In the genomic region with DNA sequence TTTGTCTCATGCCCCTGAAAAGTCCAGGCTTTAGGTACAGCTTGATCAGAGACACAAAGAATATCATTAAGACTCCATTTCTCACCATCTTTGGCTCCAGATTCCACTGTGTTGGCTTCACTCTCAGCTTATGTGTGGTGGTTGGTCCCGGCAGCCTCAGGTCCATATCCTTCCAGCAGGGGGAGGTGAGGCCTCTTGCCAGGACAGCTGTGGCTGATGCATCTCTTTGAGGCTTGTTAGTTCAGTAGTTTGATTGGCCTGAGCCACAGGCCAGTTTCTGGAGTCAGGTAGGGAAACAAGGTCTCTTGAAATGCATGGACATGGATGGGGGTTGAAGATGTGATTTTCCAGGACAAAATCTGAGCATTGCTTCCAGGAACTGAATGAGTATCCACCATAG, we compare ENCODE assay signal across 8 cellular contexts.
DNase-seq lines count a peak whose midpoint lies in the region; ATAC-seq and TF ChIP-seq lines count a peak whose summit lies in the region.

No MANE protein-coding gene starts in this region.

- TF ChIP-seq POLR2A in vagina (IDR thresholded peaks at IDR 0.05): no peak

- DNase-seq in DMS 273 (lab: John Stamatoyannopoulos, UW; ENCODE audit: unreplicated experiment) (peak; percentile 49), DMS 273 treated with DMSO at 0.1 percent for 48 hours (lab: John Stamatoyannopoulos, UW) (no peak), SK-N-DZ (ENCODE audit: low spot score) (peak; percentile 34), left ventricle myocardium superior (peak; percentile 65), vagina (ENCODE audit: extremely low spot score in 2 of 2) (no peak)

- no peaks in the 10 kb centered on the region for H3K9me3 ChIP-seq in vagina

- ATAC-seq in HG02678 (IDR thresholded peaks at IDR 0.05; ENCODE audit: unreplicated experiment) (peak; percentile 83), left ventricle myocardium superior (peak; percentile 59), HG03469 (IDR thresholded peaks at IDR 0.05; ENCODE audit: unreplicated experiment) (no peak), GM19328 (IDR thresholded peaks at IDR 0.05; ENCODE audit: unreplicated experiment) (no peak)

- peak overlapping the region; percentile 18 for H3K27ac ChIP-seq in vagina

- no peaks in the 10 kb centered on the region for H3K27me3 ChIP-seq in vagina

- H3K4me1 ChIP-seq in vagina: peaks cover 6% of the 10 kb centered on the region

- H3K36me3 ChIP-seq in vagina: no peaks in the 10 kb centered on the region

- intact Hi-C loops in left ventricle myocardium superior (cut with micrococcal nuclease): no loop called here
- intact Hi-C loops in vagina (cut with DNase I): no loop called here

- TF ChIP-seq CTCF in vagina (IDR thresholded peaks at IDR 0.05): peak in 2 of 3 experiments; percentile 7 to 26

- H3K4me3 ChIP-seq in vagina: no peak overlapping the region

Comparison
In these comparisons a context has a peak if more than half of its experiments do, and no peak if none do; other contexts are left out.
1. DNase-seq: peak in DMS 273 (single experiment), SK-N-DZ (single experiment) and left ventricle myocardium superior (single experiment); none in DMS 273 treated with DMSO at 0.1 percent for 48 hours (single experiment) and vagina (0 of 2).
2. ATAC-seq: peak in HG02678 (single experiment) and left ventricle myocardium superior (single experiment); none in HG03469 (single experiment) and GM19328 (single experiment).